Comparison of ENCODE assay signal across 27 cellular contexts in genomic region chr2:63976125-63976510, GRCh38. TPM values are rescaled to one million over a fixed set of nuclear protein-coding genes. Genes with fewer than 3 reads are reported as not detected.
A peak's percentile ranks its signal among the peaks of the same experiment; 100 is the strongest.
DNase-seq lines count a peak whose midpoint lies in the region; ATAC-seq, FAIRE-seq and TF ChIP-seq lines count a peak whose summit lies in the region.
"Had no signal": no experiment of that assay in that cellular context is flagged by ENCODE, and none has a peak within 500 bp of the region (broad histone marks: within the 10 kb centered on the region; RNA-seq: fewer than 3 reads in every experiment).

No MANE protein-coding gene starts in this region.

- DNase-seq in mammary epithelial cell (no peak), breast epithelium (ENCODE audit: low spot score in 2 of 2) (no peak), GM12878 (ENCODE audit: low read depth, low spot score) (no peak), Right ventricle myocardium inferior (ENCODE audit: missing footprints) (no peak), NCI-H1092 treated with DMSO at 0.1 percent for 48 hours (lab: John Stamatoyannopoulos, UW) (no peak)
- DNase-seq in stimulated activated naive B cell treated with anti-CD40 and anti-IgM and Interleukin-4, amounts not matched to agents 10 μg/mL and 1 μg/mL and 100 μg/mL, for 72 hours = no peak
- DNase-seq: 8988T; ACHN; AML-193; BE2C; CD4-positive, alpha-beta T cell; CD8-positive, alpha-beta memory T cell; DMS 273 treated with DMSO at 0.1 percent for 48 hours; DMS79; EL; GDM1; GM23248; H7 had no signal

- H3K36me3 ChIP-seq in mammary epithelial cell (ENCODE audit: insufficient read depth, low read length) (peaks cover 10% of the 10 kb centered on the region), breast epithelium (peaks cover 13% of the 10 kb centered on the region), KMS-11 (ENCODE audit: insufficient read depth) (no peaks in the 10 kb centered on the region; the same call in 1 of the 2 replicates), GM12878 (ENCODE audit: control insufficient read depth in 2 of 2, insufficient read depth in 2 of 2, low read length in 1 of 2) (peaks cover 0 to 2% of the 10 kb centered on the region in 2 experiments; a peak in 2 of 4 replicates)
- H3K36me3 ChIP-seq: BE2C had no signal

- BruUV-seq in mammary epithelial cell (replicated peaks; lab: Mats Ljungman, UMichigan) (no TSS peak), GM12878 (replicated peaks; lab: Mats Ljungman, UMichigan) (no TSS peak)

- H3K4me1 Mint-ChIP-seq in stimulated activated naive B cell treated with anti-CD40 and anti-IgM and Interleukin-4, amounts not matched to agents 10 μg/mL and 1 μg/mL and 100 μg/mL, for 72 hours = no peaks in the 10 kb centered on the region
- H3K4me1 Mint-ChIP-seq: CD14-positive monocyte had no signal

- RAD21 ChIA-PET in GM12878 (lab: Charles Lee; ENCODE audit: unreplicated experiment) = no interaction called here

- TF ChIP-seq POLR2A in breast epithelium (IDR thresholded peaks at IDR 0.05) (no peak), GM12878 (IDR thresholded peaks at IDR 0.05; ENCODE audit: low read depth, low read length) (no peak)

- SMC1A ChIA-PET in GM12878 (lab: Charles Lee; ENCODE audit: uncharacterized antibody, unreplicated experiment) = interaction anchor here (1.1 to 1.3 kb wide), 2 partner anchors 40 to 319 kb away, joined by 3 read pairs; no protein-coding TSS in a partner anchor

- TF ChIP-seq CTCF in mammary epithelial cell (conservative IDR thresholded peaks at IDR 0.05 in 1 of 2, IDR thresholded peaks at IDR 0.05 in 1 of 2; ENCODE audit: extremely low read depth in 1 of 2, insufficient read depth in 1 of 2, low read depth in 1 of 2, low read length in 2 of 2) (no peak), breast epithelium (IDR thresholded peaks at IDR 0.05) (no peak), KMS-11 (conservative IDR thresholded peaks at IDR 0.05; ENCODE audit: low read depth, low read length) (no peak), GM12878 (IDR thresholded peaks at IDR 0.05 in 2 of 3, conservative IDR thresholded peaks at IDR 0.05 in 1 of 3; ENCODE audit: control insufficient read depth in 2 of 3, extremely low read depth in 1 of 3, insufficient read depth in 1 of 3, low read depth in 3 of 3, low read length in 3 of 3) (no peak)

- no peaks in the 10 kb centered on the region for H3K27me3 Mint-ChIP-seq in stimulated activated naive B cell treated with anti-CD40 and anti-IgM and Interleukin-4, amounts not matched to agents 10 μg/mL and 1 μg/mL and 100 μg/mL, for 72 hours
- H3K27me3 Mint-ChIP-seq: CD4-positive, alpha-beta T cell; CD8-positive, alpha-beta memory T cell had no signal

- POLR2A ChIA-PET in GM12878 (lab: Charles Lee) = interaction anchor here (0.7 kb wide), 1 partner anchor 29 kb away, joined by 4 read pairs; no protein-coding TSS in a partner anchor

- in situ Hi-C loops in mammary epithelial cell (cut with MboI; ENCODE audit: low sequenced_read_pairs in 2 of 2) (no loop called here), GM12878 (cut with MboI) (no loop called here)

- H4K20me1 ChIP-seq in mammary epithelial cell (ENCODE audit: insufficient read depth, low read length) (no peaks in the 10 kb centered on the region), KMS-11 (ENCODE audit: insufficient read depth) (no peaks in the 10 kb centered on the region), GM12878 (ENCODE audit: control insufficient read depth, insufficient read depth) (no peaks in the 10 kb centered on the region)
- H4K20me1 ChIP-seq: BLaER1 treated with 17β-estradiol and CSF1 and Interleukin-3, amounts not matched to agents 10 nM and 100 nM had no signal

- peaks cover 16 to 48% of the 10 kb centered on the region in 2 donors for H3K36me3 Mint-ChIP-seq in stimulated activated naive B cell treated with anti-CD40 and anti-IgM and Interleukin-4, amounts not matched to agents 10 μg/mL and 1 μg/mL and 100 μg/mL, for 72 hours

- CTCF ChIA-PET in mammary epithelial cell (lab: Charles Lee; ENCODE audit: low non-redundant PET) = no interaction called here
- CTCF ChIA-PET in GM12878 (lab: Yijun Ruan, JAX) = interaction anchor here (0.7 to 1.2 kb wide), 2 partner anchors 24 to 115 kb away, joined by 3 read pairs; no protein-coding TSS in a partner anchor

- WGBS in mammary epithelial cell (ENCODE audit: low coverage, missing lambda C conversion rate) = 94% methylated on average over 7 of the region's 7 CpGs
- WGBS in GM12878 (ENCODE audit: insufficient coverage, insufficient replicate concordance, low lambda C conversion rate, missing lambda C conversion rate) = 96% methylated on average over 7 of the region's 7 CpGs

- H3K4me2 ChIP-seq in mammary epithelial cell (ENCODE audit: insufficient read depth, low read depth, low read length) (peak overlapping the region; percentile 10), KMS-11 (peak overlapping the region; percentile 6; the same call in 1 of the 2 replicates), GM12878 (ENCODE audit: control insufficient read depth, insufficient read depth) (no peak overlapping the region)
- H3K4me2 ChIP-seq: A549; BLaER1 treated with 17β-estradiol and CSF1 and Interleukin-3, amounts not matched to agents 10 nM and 100 nM had no signal

- FAIRE-seq in GM12878 (lab: Jason Lieb, UNC) = no peak
- FAIRE-seq: A549, D721Med, GM12892, H1 had no signal

- intact Hi-C loops in mammary epithelial cell (cut with micrococcal nuclease) = no loop called here
- intact Hi-C loops in breast epithelium (cut with DNase I; ENCODE audit: low total_unique reads) = no loop called here
- intact Hi-C loops in GM12878 (cut with micrococcal nuclease; ENCODE audit: unreplicated experiment) = no loop called here
- intact Hi-C loops in Right ventricle myocardium inferior (cut with DNase I) = no loop called here

- H3K9ac ChIP-seq in mammary epithelial cell (ENCODE audit: insufficient read depth, low read length) (no peak overlapping the region), KMS-11 (no peak overlapping the region), GM12878 (ENCODE audit: control insufficient read depth, insufficient read depth, low read length) (no peak overlapping the region)
- H3K9ac ChIP-seq: BLaER1 treated with 17β-estradiol and CSF1 and Interleukin-3, amounts not matched to agents 10 nM and 100 nM; GM23248 had no signal

- H3K9me3 ChIP-seq in mammary epithelial cell (replicated peaks; ENCODE audit: insufficient read depth, low read length) (peaks cover 6% of the 10 kb centered on the region), breast epithelium (no peaks in the 10 kb centered on the region), GM12878 (replicated peaks; ENCODE audit: control insufficient read depth, insufficient read depth, low read length) (no peaks in the 10 kb centered on the region; the same call in 2 of the 3 replicates)
- H3K9me3 ChIP-seq: A549, BE2C had no signal

- no peak overlapping the region for H3K4me3 Mint-ChIP-seq in stimulated activated naive B cell treated with anti-CD40 and anti-IgM and Interleukin-4, amounts not matched to agents 10 μg/mL and 1 μg/mL and 100 μg/mL, for 72 hours
- H3K4me3 Mint-ChIP-seq: CD14-positive monocyte; CD4-positive, alpha-beta T cell; CD8-positive, alpha-beta memory T cell had no signal

- H2AFZ ChIP-seq in mammary epithelial cell (ENCODE audit: low read depth, low read length) = peak overlapping the region; percentile 55
- H2AFZ ChIP-seq in KMS-11 (ENCODE audit: low read depth) = no peak overlapping the region
- no peak overlapping the region for H2AFZ ChIP-seq in GM12878 (ENCODE audit: control insufficient read depth, low read depth, low read length)
- H2AFZ ChIP-seq: GM23248 had no signal

- TF ChIP-seq EP300 in GM12878 (IDR thresholded peaks at IDR 0.05; ENCODE audit: borderline replicate concordance in 1 of 2, control insufficient read depth in 1 of 2, low read depth in 2 of 2, low read length in 2 of 2) = no peak

- H3K4me1 ChIP-seq in mammary epithelial cell (ENCODE audit: insufficient read depth, low read length) = peaks cover 9% of the 10 kb centered on the region
- no peaks in the 10 kb centered on the region for H3K4me1 ChIP-seq in breast epithelium
- H3K4me1 ChIP-seq in KMS-11 (ENCODE audit: low read depth, poor library complexity, severe bottlenecking) = peaks cover 52% of the 10 kb centered on the region
- H3K4me1 ChIP-seq in GM12878 (ENCODE audit: control insufficient read depth, insufficient read depth, low read length) = peaks cover 9% of the 10 kb centered on the region; the same call in 1 of the 2 replicates
- H3K4me1 ChIP-seq: BE2C had no signal

- H3K27ac Mint-ChIP-seq in stimulated activated naive B cell treated with anti-CD40 and anti-IgM and Interleukin-4, amounts not matched to agents 10 μg/mL and 1 μg/mL and 100 μg/mL, for 72 hours = peak overlapping the region; percentile 37
- H3K27ac Mint-ChIP-seq: CD4-positive, alpha-beta T cell had no signal

- dilution Hi-C loops in mammary epithelial cell (cut with HindIII; ENCODE audit: low sequenced_read_pairs) = no loop called here

- no peaks in the 10 kb centered on the region for H3K9me3 Mint-ChIP-seq in stimulated activated naive B cell treated with anti-CD40 and anti-IgM and Interleukin-4, amounts not matched to agents 10 μg/mL and 1 μg/mL and 100 μg/mL, for 72 hours
- H3K9me3 Mint-ChIP-seq: CD4-positive, alpha-beta T cell; CD8-positive, alpha-beta memory T cell had no signal

- H3K27ac ChIP-seq in mammary epithelial cell (ENCODE audit: insufficient read depth, low read depth, low read length) (no peak overlapping the region), breast epithelium (no peak overlapping the region), KMS-11 (peak overlapping the region; percentile 88; the same call in 1 of the 2 replicates), GM12878 (ENCODE audit: control insufficient read depth, insufficient read depth) (no peak overlapping the region)
- H3K27ac ChIP-seq: A549; BLaER1 treated with 17β-estradiol and CSF1 and Interleukin-3, amounts not matched to agents 10 nM and 100 nM; GM23248 had no signal

- H3K27me3 ChIP-seq in mammary epithelial cell (ENCODE audit: insufficient read depth, low read length) = no peaks in the 10 kb centered on the region
- no peaks in the 10 kb centered on the region for H3K27me3 ChIP-seq in breast epithelium
- no peaks in the 10 kb centered on the region for H3K27me3 ChIP-seq in KMS-11 (ENCODE audit: insufficient read depth, low read depth)
- H3K27me3 ChIP-seq in GM12878 (replicated peaks in 1 of 2; ENCODE audit: control insufficient read depth in 2 of 2, insufficient read depth in 2 of 2, low read length in 1 of 2) = no peaks in the 10 kb centered on the region
- H3K27me3 ChIP-seq: BE2C; BLaER1 treated with 17β-estradiol and CSF1 and Interleukin-3, amounts not matched to agents 10 nM and 100 nM had no signal

- ATAC-seq in GM12878 (no peak), GM21717 (IDR thresholded peaks at IDR 0.05; ENCODE audit: unreplicated experiment) (no peak), Right ventricle myocardium inferior (no peak)
- ATAC-seq in stimulated activated naive B cell treated with anti-CD40 and anti-IgM and Interleukin-4, amounts not matched to agents 10 μg/mL and 1 μg/mL and 100 μg/mL, for 72 hours (replicated peaks) = no peak
- ATAC-seq: A549, HCT116 had no signal

- TF ChIP-seq RAD21 in GM12878 (IDR thresholded peaks at IDR 0.05; ENCODE audit: insufficient read depth, low read depth, low read length) = no peak

- H3K79me2 ChIP-seq in mammary epithelial cell (ENCODE audit: insufficient read depth, low read length) (no peaks in the 10 kb centered on the region), KMS-11 (ENCODE audit: insufficient read depth, low read depth) (no peaks in the 10 kb centered on the region), GM12878 (ENCODE audit: control insufficient read depth, insufficient read depth, low read length) (no peaks in the 10 kb centered on the region)

- no peak overlapping the region for H3K4me3 ChIP-seq in mammary epithelial cell (replicated peaks in 1 of 3; ENCODE audit: insufficient read depth in 1 of 3, low read depth in 2 of 3, low read length in 3 of 3)
- no peak overlapping the region for H3K4me3 ChIP-seq in breast epithelium
- H3K4me3 ChIP-seq in KMS-11 (IDR thresholded peaks at IDR 0.05; ENCODE audit: insufficient read depth, low read depth, low read length) = no peak overlapping the region
- no peak overlapping the region for H3K4me3 ChIP-seq in GM12878
- H3K4me3 ChIP-seq: A549; BLaER1 treated with 17β-estradiol and CSF1 and Interleukin-3, amounts not matched to agents 10 nM and 100 nM; GM23248 had no signal

RNA-seq across cellular contexts. Expression of gene VPS54, which starts 43.1 kb away (rescaled TPM):
- total RNA-seq in mammary epithelial cell = 10 to 100 TPM; 12.3 to 15.3 TPM
- 5.9 TPM for polyA plus RNA-seq in mammary epithelial cell
- 13.4 TPM for polyA minus RNA-seq in mammary epithelial cell
- 10 to 100 TPM; 26.9 to 39.8 (median 36.7) TPM for total RNA-seq in breast epithelium
- 33.2 and 34.1 TPM in 2 replicates for total RNA-seq in GM12878 (2013; cell fraction: nucleolus; rRNA removed)
- 11.7 and 14.8 TPM in 2 replicates for total RNA-seq in GM12878 (2014; rRNA removed)
- 15.3 and 15.9 TPM in 2 replicates for total RNA-seq in GM12878 (2014; rRNA removed; fragmentation: Illumina TruSeq; extraction: Trizol)
- 9.5 and 9.7 TPM in 2 replicates for total RNA-seq in GM12878 (2021)
- polyA plus RNA-seq in GM12878 (2011; ENCODE audit: low read depth) = 4.0 TPM
- 16.2 and 25.4 TPM in 2 replicates for polyA plus RNA-seq in GM12878 (2011; rRNA removed)
- 4.7 and 5.6 TPM in 2 replicates for polyA plus RNA-seq in GM12878 (2011; cell fraction: cytosol; rRNA removed)
- polyA plus RNA-seq in GM12878 (2011; cell fraction: nucleus; rRNA removed) = 9.1 and 11.8 TPM in 2 replicates
- 7.7 and 9.7 TPM in 2 replicates for polyA plus RNA-seq in GM12878 (2012)
- 12.7 and 17.6 TPM in 2 replicates for polyA plus RNA-seq in GM12878 (2014; fragmentation: Illumina TruSeq; extraction: Trizol)
- polyA plus RNA-seq in GM12878 (2014; fragmentation: Nextera tagmentation; extraction: Ambion mirVana) = 1 to 10 TPM; 3.3 to 7.0 TPM
- 7.2 and 9.1 TPM in 2 replicates for polyA plus RNA-seq in GM12878 (2014; rRNA removed)
- polyA plus RNA-seq in GM12878 (2016; fragmentation: Nextera tagmentation; extraction: Ambion mirVana) = 1 to 10 TPM; 1.6 to 6.4 TPM
- 13.4 and 19.7 TPM in 2 replicates for polyA minus RNA-seq in GM12878 (2011; rRNA and poly(A)+ RNA removed)
- 5.3 and 7.1 TPM in 2 replicates for polyA minus RNA-seq in GM12878 (2011; cell fraction: cytosol; rRNA and poly(A)+ RNA removed)
- polyA minus RNA-seq in GM12878 (2011; cell fraction: nucleus; rRNA and poly(A)+ RNA removed) = 9.6 and 13.0 TPM in 2 replicates
- 10.0 TPM for total RNA-seq in Right ventricle myocardium inferior
